20 cellular contexts compared by ENCODE assay signal in genomic region chr5:178489281-178489976, GRCh38.
A peak's percentile ranks its signal among the peaks of the same experiment; 100 is the strongest.
DNase-seq lines count a peak whose midpoint lies in the region; TF ChIP-seq lines count a peak whose summit lies in the region.
"Had no signal": no experiment of that assay in that cellular context is flagged by ENCODE, and none has a peak within 500 bp of the region (broad histone marks: within the 10 kb centered on the region; RNA-seq: fewer than 3 reads in every experiment).

No MANE protein-coding gene starts in this region.

- POLR2A ChIA-PET in HEK293 (lab: Yijun Ruan, JAX) (no interaction called here), SK-N-SH (lab: Yijun Ruan, JAX) (no interaction called here)

- H3K9me3 ChIP-seq in HEK293 (ENCODE audit: control insufficient read depth, insufficient read depth, low read depth, low read length) (no peaks in the 10 kb centered on the region), neutrophil (no peaks in the 10 kb centered on the region), SK-N-SH (0 out of 2 replicates have a peak, but pooled peaks cover 3% of the 10 kb centered on the region)
- H3K9me3 ChIP-seq: BE2C had no signal

- CTCF ChIA-PET in HEK293 (lab: Yijun Ruan, JAX): interaction anchor here (0.6 kb wide), 1 partner anchor 269 kb away, joined by 3 read pairs; no protein-coding TSS in a partner anchor
- CTCF ChIA-PET in SK-N-SH (lab: Yijun Ruan, JAX): no interaction called here

- peaks cover 9% of the 10 kb centered on the region for H3K27me3 Mint-ChIP-seq in dendritic cell treated with granulocyte-macrophage colony-stimulating factor and Interleukin-4, amounts not matched to agents 40 ng/mL and 50 ng/mL, for 4 days

- H3K27me3 ChIP-seq in neutrophil (no peaks in the 10 kb centered on the region), SK-N-SH (ENCODE audit: insufficient read depth) (no peaks in the 10 kb centered on the region)
- H3K27me3 ChIP-seq: BE2C had no signal

- DNase-seq in AG08395 (ENCODE audit: low spot score) (peak; percentile 60), SK-N-SH (no peak), A172 (ENCODE audit: low spot score) (no peak), NCI-H187 (lab: John Stamatoyannopoulos, UW) (no peak), LoVo (ENCODE audit: low spot score) (no peak)
- DNase-seq: BE2C; Caco-2; CD4-positive, alpha-beta T cell; DMS 273 treated with DMSO at 0.1 percent for 48 hours; DND-41; NCI-H1105 treated with DMSO at 0.1 percent for 48 hours; NCI-H2081; NCI-H2171 treated with DMSO at 0.1 percent for 48 hours; NCI-H446; NCI-H526 treated with DMSO at 0.1 percent for 48 hours; OCI-M1 had no signal

- no peaks in the 10 kb centered on the region for H3K4me1 ChIP-seq in HEK293 (ENCODE audit: control insufficient read depth, insufficient read depth, low read length)
- H3K4me1 ChIP-seq in neutrophil (ENCODE audit: control insufficient read depth in 1 of 2, insufficient read depth in 1 of 2, low read depth in 1 of 2, low read length in 1 of 2): peaks cover 52 to 57% of the 10 kb centered on the region in 2 experiments
- peaks cover 0 to 14% of the 10 kb centered on the region in 2 experiments; a peak in 1 of 4 replicates for H3K4me1 ChIP-seq in SK-N-SH (ENCODE audit: control insufficient read depth in 1 of 2, insufficient read depth in 2 of 2, low read depth in 1 of 2, low read length in 1 of 2)
- H3K4me1 ChIP-seq: BE2C, Caco-2 had no signal

- no peak overlapping the region for H3K9ac ChIP-seq in SK-N-SH

- no peak overlapping the region for H2AFZ ChIP-seq in SK-N-SH (ENCODE audit: low read depth)

- no peaks in the 10 kb centered on the region for H3K36me3 Mint-ChIP-seq in dendritic cell treated with granulocyte-macrophage colony-stimulating factor and Interleukin-4, amounts not matched to agents 40 ng/mL and 50 ng/mL, for 4 days (ENCODE audit: low read depth)
- H3K36me3 Mint-ChIP-seq: IgD-negative memory B cell had no signal

- H3K4me3 ChIP-seq in HEK293 (ENCODE audit: low read depth, low read length): no peak overlapping the region
- H3K4me3 ChIP-seq in neutrophil (ENCODE audit: low read depth in 1 of 2, low read length in 1 of 2): no peak overlapping the region
- H3K4me3 ChIP-seq in SK-N-SH (ENCODE audit: low read depth in 2 of 2, low read length in 1 of 2): no peak overlapping the region

- H3K36me3 ChIP-seq in HEK293 (ENCODE audit: control insufficient read depth in 2 of 2, insufficient read depth in 1 of 2, low read length in 2 of 2) (no peaks in the 10 kb centered on the region), neutrophil (no peaks in the 10 kb centered on the region), SK-N-SH (replicated peaks in 1 of 2; ENCODE audit: control insufficient read depth in 1 of 2, insufficient read depth in 2 of 2, low read length in 1 of 2) (no peaks in the 10 kb centered on the region)
- H3K36me3 ChIP-seq: BE2C had no signal

- no peaks in the 10 kb centered on the region for H4K20me1 ChIP-seq in SK-N-SH (ENCODE audit: insufficient read depth)

- H3K9me3 Mint-ChIP-seq in dendritic cell treated with granulocyte-macrophage colony-stimulating factor and Interleukin-4, amounts not matched to agents 40 ng/mL and 50 ng/mL, for 4 days: no peaks in the 10 kb centered on the region
- H3K9me3 Mint-ChIP-seq: CD4-positive, alpha-beta T cell had no signal

- intact Hi-C loops in dendritic cell treated with granulocyte-macrophage colony-stimulating factor and Interleukin-4, amounts not matched to agents 40 ng/mL and 50 ng/mL, for 4 days (cut with micrococcal nuclease): no loop called here

- H3K4me2 ChIP-seq in SK-N-SH: no peak overlapping the region

- H3K9me2 ChIP-seq in SK-N-SH: no peaks in the 10 kb centered on the region

- no peak for TF ChIP-seq RAD21 in SK-N-SH (IDR thresholded peaks at IDR 0.05; ENCODE audit: low read length)

- TF ChIP-seq EP300 in SK-N-SH (IDR thresholded peaks at IDR 0.05; ENCODE audit: borderline replicate concordance in 1 of 2, low read depth in 1 of 2, low read length in 1 of 2): no peak

- TF ChIP-seq CTCF in HEK293 (tag by site-specific recombination; IDR thresholded peaks at IDR 0.05): no peak
- no peak for TF ChIP-seq CTCF in neutrophil (IDR thresholded peaks at IDR 0.05)
- no peak for TF ChIP-seq CTCF in SK-N-SH (IDR thresholded peaks at IDR 0.05)

- WGBS in SK-N-SH (ENCODE audit: low lambda C conversion rate): 49% methylated on average over 9 of the region's 12 CpGs

- no peak overlapping the region for H3K27ac ChIP-seq in HEK293 (ENCODE audit: extremely low read depth, low read depth, low read length)
- peak overlapping the region; percentile 14 for H3K27ac ChIP-seq in neutrophil
- H3K27ac ChIP-seq in SK-N-SH (ENCODE audit: low read depth in 2 of 2, low read length in 1 of 2): no peak overlapping the region

- H3K79me2 ChIP-seq in SK-N-SH (ENCODE audit: insufficient read depth): no peaks in the 10 kb centered on the region

- peak overlapping the region; percentile 80 for H3K27ac Mint-ChIP-seq in dendritic cell treated with granulocyte-macrophage colony-stimulating factor and Interleukin-4, amounts not matched to agents 40 ng/mL and 50 ng/mL, for 4 days
- H3K27ac Mint-ChIP-seq: CD4-positive, alpha-beta T cell; IgD-negative memory B cell had no signal

- no peaks in the 10 kb centered on the region for H3F3A ChIP-seq in SK-N-SH (replicated peaks; ENCODE audit: insufficient read depth)

- peak overlapping the region; percentile 34 for H3K4me3 Mint-ChIP-seq in dendritic cell treated with granulocyte-macrophage colony-stimulating factor and Interleukin-4, amounts not matched to agents 40 ng/mL and 50 ng/mL, for 4 days
- H3K4me3 Mint-ChIP-seq: CD4-positive, alpha-beta T cell; IgD-negative memory B cell had no signal

- peaks cover 68% of the 10 kb centered on the region for H3K4me1 Mint-ChIP-seq in dendritic cell treated with granulocyte-macrophage colony-stimulating factor and Interleukin-4, amounts not matched to agents 40 ng/mL and 50 ng/mL, for 4 days (ENCODE audit: low read depth)
- H3K4me1 Mint-ChIP-seq: IgD-negative memory B cell had no signal

TF ChIP-seq in HEK293, 187 proteins besides CTCF, POLR2A, EP300 and RAD21:
- TF ChIP-seq ZNF404 (tag by site-specific recombination; IDR thresholded peaks at IDR 0.05) (no peak), ZNF140 (tag by site-specific recombination; IDR thresholded peaks at IDR 0.05) (peak; percentile 98)
TF ChIP-seq in HEK293: peak in this region for 1.

TF ChIP-seq in SK-N-SH, 30 proteins besides CTCF, POLR2A, EP300 and RAD21 (continues in another document):
- TF ChIP-seq USF1 (IDR thresholded peaks at IDR 0.05; ENCODE audit: borderline replicate concordance, low read depth) (no peak), JUND (IDR thresholded peaks at IDR 0.05) (no peak), RFX5 (IDR thresholded peaks at IDR 0.05; ENCODE audit: low read length) (no peak), ZBTB33 (IDR thresholded peaks at IDR 0.05; ENCODE audit: borderline replicate concordance, low read depth) (no peak), SIN3A (IDR thresholded peaks at IDR 0.05; ENCODE audit: borderline replicate concordance, low read depth, low read length) (no peak), ELF1 (IDR thresholded peaks at IDR 0.05) (no peak), IRF3 (IDR thresholded peaks at IDR 0.05; ENCODE audit: low read depth, low read length) (no peak), GABPA (IDR thresholded peaks at IDR 0.05; ENCODE audit: low read depth) (no peak), NFIC (IDR thresholded peaks at IDR 0.05; ENCODE audit: borderline replicate concordance) (no peak), RXRA (IDR thresholded peaks at IDR 0.05; ENCODE audit: borderline replicate concordance, low read depth) (no peak), NRF1 (IDR thresholded peaks at IDR 0.05; ENCODE audit: low read depth, low read length) (no peak), TAF1 (IDR thresholded peaks at IDR 0.05; ENCODE audit: borderline replicate concordance, low read depth, low read length) (no peak), PBX3 (IDR thresholded peaks at IDR 0.05) (no peak), FOXJ3 (CRISPR knock-in tag; IDR thresholded peaks at IDR 0.05) (no peak)
